Comparison of ENCODE assay signal across 1 cellular context in genomic region chr1:25338188-25338981, GRCh38.
A peak's percentile ranks its signal among the peaks of the same experiment; 100 is the strongest.
TF ChIP-seq lines count a peak whose summit lies in the region.

Gene TMEM50A (plus strand): TSS chr1:25338334. CDS start chr1:25340487, 2,153 bp downstream.

TF ChIP-seq in K562, 482 proteins besides CTCF, POLR2A, EP300 and RAD21 (continued from another document and continues in another):
- TF ChIP-seq THAP12 (CRISPR knock-in tag; IDR thresholded peaks at IDR 0.05) (peak; percentile 93), HNRNPL (IDR thresholded peaks at IDR 0.05; ENCODE audit: low read depth, low read length) (peak; percentile 76; the same call in 1 of the 2 replicates), PTRF (tag; IDR thresholded peaks at IDR 0.05) (no peak), HNRNPUL1 (IDR thresholded peaks at IDR 0.05; ENCODE audit: low read length) (no peak), EHMT2 (IDR thresholded peaks at IDR 0.05) (no peak), PHB2 (IDR thresholded peaks at IDR 0.05; ENCODE audit: low read depth) (no peak), ZNF57 (CRISPR knock-in tag; IDR thresholded peaks at IDR 0.05) (peak; percentile 83; the same call in 1 of the 2 replicates), ZNF717 (CRISPR knock-in tag; IDR thresholded peaks at IDR 0.05) (no peak), NR1H2 (CRISPR knock-in tag; IDR thresholded peaks at IDR 0.05) (0 out of 2 replicates have a peak, but pooled peaks have one; percentile 11), JUNB (CRISPR knock-in tag; conservative IDR thresholded peaks at IDR 0.05) (no peak), ERF (CRISPR knock-in tag; IDR thresholded peaks at IDR 0.05) (0 out of 2 replicates have a peak, but pooled peaks have one; percentile 35), ZBTB11 (CRISPR knock-in tag; IDR thresholded peaks at IDR 0.05) (peak in 2 of 3 experiments; percentile 70 to 90; a peak in 4 of 6 replicates), ZFP1 (CRISPR knock-in tag; IDR thresholded peaks at IDR 0.05) (no peak), RBM14 (IDR thresholded peaks at IDR 0.05; ENCODE audit: borderline replicate concordance, insufficient read depth, low read depth, low read length) (0 out of 2 replicates have a peak, but pooled peaks have one; percentile 45), NCOA6 (IDR thresholded peaks at IDR 0.05) (peak; percentile 91), DPF2 (IDR thresholded peaks at IDR 0.05) (0 out of 2 replicates have a peak, but pooled peaks have one; percentile 12), ELF4 (CRISPR knock-in tag; IDR thresholded peaks at IDR 0.05) (0 out of 2 replicates have a peak, but pooled peaks have one; percentile 12), MTA2 (IDR thresholded peaks at IDR 0.05; ENCODE audit: low read depth) (no peak), YY1 (IDR thresholded peaks at IDR 0.05; ENCODE audit: borderline replicate concordance in 1 of 3, control insufficient read depth in 1 of 3, extremely low read depth in 1 of 3, insufficient read depth in 3 of 3, insufficient read length in 1 of 3, insufficient replicate concordance in 2 of 3, low read depth in 1 of 3, low read length in 2 of 3) (peak in 2 of 3 experiments; percentile 7 to 74), HCFC1 (IDR thresholded peaks at IDR 0.05; ENCODE audit: low read depth, low read length) (peak; percentile 9; the same call in 1 of the 2 replicates), HDAC8 (tag; IDR thresholded peaks at IDR 0.05) (no peak), FOXM1 (IDR thresholded peaks at IDR 0.05; ENCODE audit: low read depth) (no peak), FOXM1 (CRISPR knock-in tag; IDR thresholded peaks at IDR 0.05; ENCODE audit: low read depth) (0 out of 2 replicates have a peak, but pooled peaks have one; percentile 52), RBM34 (IDR thresholded peaks at IDR 0.05; ENCODE audit: borderline replicate concordance, insufficient read depth, low read length) (0 out of 2 replicates have a peak, but pooled peaks have one; percentile 27), RB1 (IDR thresholded peaks at IDR 0.05; ENCODE audit: low read depth) (peak; percentile 69; the same call in 1 of the 2 replicates), ZNF318 (IDR thresholded peaks at IDR 0.05; ENCODE audit: borderline replicate concordance in 1 of 2, low read depth in 1 of 2) (no peak), CHD4 (IDR thresholded peaks at IDR 0.05; ENCODE audit: insufficient read depth, insufficient replicate concordance, low read depth, low read length, poor library complexity, severe bottlenecking) (peak; percentile 61), ZNF121 (CRISPR knock-in tag; conservative IDR thresholded peaks at IDR 0.05) (peak; percentile 95), SP1 (CRISPR knock-in tag; IDR thresholded peaks at IDR 0.05) (no peak), BRD9 (IDR thresholded peaks at IDR 0.05; ENCODE audit: low read depth, partially characterized antibody) (no peak), NFE2 (IDR thresholded peaks at IDR 0.05; ENCODE audit: low read depth) (no peak), ZBTB7A (IDR thresholded peaks at IDR 0.05; ENCODE audit: borderline replicate concordance, control insufficient read depth, low read depth, low read length) (peak; percentile 55; the same call in 1 of the 2 replicates), ZNF778 (CRISPR knock-in tag; IDR thresholded peaks at IDR 0.05) (no peak), ETS2 (tag; IDR thresholded peaks at IDR 0.05; ENCODE audit: borderline replicate concordance, poor library complexity, severe bottlenecking) (no peak), SMARCA5 (IDR thresholded peaks at IDR 0.05) (no peak), TCF3 (CRISPR knock-in tag; IDR thresholded peaks at IDR 0.05) (no peak), DNMT1 (IDR thresholded peaks at IDR 0.05) (no peak)
- TF ChIP-seq, protein P1, sequence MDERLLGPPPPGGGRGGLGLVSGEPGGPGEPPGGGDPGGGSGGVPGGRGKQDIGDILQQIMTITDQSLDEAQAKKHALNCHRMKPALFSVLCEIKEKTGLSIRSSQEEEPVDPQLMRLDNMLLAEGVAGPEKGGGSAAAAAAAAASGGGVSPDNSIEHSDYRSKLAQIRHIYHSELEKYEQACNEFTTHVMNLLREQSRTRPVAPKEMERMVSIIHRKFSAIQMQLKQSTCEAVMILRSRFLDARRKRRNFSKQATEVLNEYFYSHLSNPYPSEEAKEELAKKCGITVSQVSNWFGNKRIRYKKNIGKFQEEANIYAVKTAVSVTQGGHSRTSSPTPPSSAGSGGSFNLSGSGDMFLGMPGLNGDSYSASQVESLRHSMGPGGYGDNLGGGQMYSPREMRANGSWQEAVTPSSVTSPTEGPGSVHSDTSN (CRISPR knock-in tag; IDR thresholded peaks at IDR 0.05; ENCODE audit: low read depth) = no peak
- TF ChIP-seq, protein P1 (tag; conservative IDR thresholded peaks at IDR 0.05; ENCODE audit: low read depth) = peak; percentile 72
- TF ChIP-seq, protein P2, sequence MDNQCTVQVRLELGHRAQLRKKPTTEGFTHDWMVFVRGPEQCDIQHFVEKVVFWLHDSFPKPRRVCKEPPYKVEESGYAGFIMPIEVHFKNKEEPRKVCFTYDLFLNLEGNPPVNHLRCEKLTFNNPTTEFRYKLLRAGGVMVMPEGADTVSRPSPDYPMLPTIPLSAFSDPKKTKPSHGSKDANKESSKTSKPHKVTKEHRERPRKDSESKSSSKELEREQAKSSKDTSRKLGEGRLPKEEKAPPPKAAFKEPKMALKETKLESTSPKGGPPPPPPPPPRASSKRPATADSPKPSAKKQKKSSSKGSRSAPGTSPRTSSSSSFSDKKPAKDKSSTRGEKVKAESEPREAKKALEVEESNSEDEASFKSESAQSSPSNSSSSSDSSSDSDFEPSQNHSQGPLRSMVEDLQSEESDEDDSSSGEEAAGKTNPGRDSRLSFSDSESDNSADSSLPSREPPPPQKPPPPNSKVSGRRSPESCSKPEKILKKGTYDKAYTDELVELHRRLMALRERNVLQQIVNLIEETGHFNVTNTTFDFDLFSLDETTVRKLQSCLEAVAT (IDR thresholded peaks at IDR 0.05) = peak in 1 of 2 experiments; percentile 76; a peak in 1 of 4 replicates
- TF ChIP-seq, protein P3, sequence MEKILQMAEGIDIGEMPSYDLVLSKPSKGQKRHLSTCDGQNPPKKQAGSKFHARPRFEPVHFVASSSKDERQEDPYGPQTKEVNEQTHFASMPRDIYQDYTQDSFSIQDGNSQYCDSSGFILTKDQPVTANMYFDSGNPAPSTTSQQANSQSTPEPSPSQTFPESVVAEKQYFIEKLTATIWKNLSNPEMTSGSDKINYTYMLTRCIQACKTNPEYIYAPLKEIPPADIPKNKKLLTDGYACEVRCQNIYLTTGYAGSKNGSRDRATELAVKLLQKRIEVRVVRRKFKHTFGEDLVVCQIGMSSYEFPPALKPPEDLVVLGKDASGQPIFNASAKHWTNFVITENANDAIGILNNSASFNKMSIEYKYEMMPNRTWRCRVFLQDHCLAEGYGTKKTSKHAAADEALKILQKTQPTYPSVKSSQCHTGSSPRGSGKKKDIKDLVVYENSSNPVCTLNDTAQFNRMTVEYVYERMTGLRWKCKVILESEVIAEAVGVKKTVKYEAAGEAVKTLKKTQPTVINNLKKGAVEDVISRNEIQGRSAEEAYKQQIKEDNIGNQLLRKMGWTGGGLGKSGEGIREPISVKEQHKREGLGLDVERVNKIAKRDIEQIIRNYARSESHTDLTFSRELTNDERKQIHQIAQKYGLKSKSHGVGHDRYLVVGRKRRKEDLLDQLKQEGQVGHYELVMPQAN (IDR thresholded peaks at IDR 0.05; ENCODE audit: borderline replicate concordance) = peak; percentile 78
